11 cellular contexts compared by ENCODE assay signal in genomic region chr1:13517193-13517812, GRCh38. TPM values are rescaled to one million over a fixed set of nuclear protein-coding genes. Genes with fewer than 3 reads are reported as not detected.
DNase-seq lines count a peak whose midpoint lies in the region; ATAC-seq, FAIRE-seq and TF ChIP-seq lines count a peak whose summit lies in the region.
"Had no signal": no experiment of that assay in that cellular context is flagged by ENCODE, and none has a peak within 500 bp of the region (broad histone marks: within the 10 kb centered on the region; RNA-seq: fewer than 3 reads in every experiment).

No MANE protein-coding gene starts in this region.

- intact Hi-C loops in HepG2 (cut with micrococcal nuclease; ENCODE audit: unreplicated experiment) (no loop called here), right lobe of liver (cut with DNase I) (no loop called here), left ventricle myocardium inferior (cut with micrococcal nuclease) (no loop called here)

- no peak overlapping the region for H3K9ac ChIP-seq in HepG2 (ENCODE audit: insufficient read depth, low read depth, low read length)

- no peaks in the 10 kb centered on the region for H3K36me3 ChIP-seq in HepG2 (replicated peaks in 1 of 2; ENCODE audit: control insufficient read depth in 1 of 2, insufficient read depth in 2 of 2, low read length in 2 of 2)
- H3K36me3 ChIP-seq in right lobe of liver = no peaks in the 10 kb centered on the region
- H3K36me3 ChIP-seq in left ventricle myocardium inferior = no peaks in the 10 kb centered on the region

- H3K27me3 ChIP-seq in HepG2 (ENCODE audit: control insufficient read depth in 1 of 2, insufficient read depth in 2 of 2, low read length in 2 of 2) (peaks cover 4 to 25% of the 10 kb centered on the region in 2 experiments; a peak in 3 of 5 replicates), right lobe of liver (no peaks in the 10 kb centered on the region), left ventricle myocardium inferior (ENCODE audit: low read depth) (peaks cover 57% of the 10 kb centered on the region)

- FAIRE-seq in HepG2 (lab: Jason Lieb, UNC) = no peak

- no peaks in the 10 kb centered on the region for H3K9me3 Mint-ChIP-seq in type B pancreatic cell
- H3K9me3 Mint-ChIP-seq: activated T-cell treated with anti-CD3 and anti-CD28 coated beads, Interleukin-2, amount 50 U/mL, for 4 hours had no signal

- DNase-seq in HepG2 (ENCODE audit: low spot score) (peak; percentile 5), right lobe of liver (no peak), SK-MEL-5 (ENCODE audit: low read depth, low spot score) (peak; percentile 56), left ventricle myocardium inferior (no peak), type B pancreatic cell (ENCODE audit: extremely low spot score, unreplicated experiment) (no peak)
- no peak for DNase-seq in stimulated activated naive CD4-positive, alpha-beta T cell (lab: John Stamatoyannopoulos, UW)
- DNase-seq: activated T-cell treated with anti-CD3 and anti-CD28 coated beads, Interleukin-2, amount 50 U/mL, for 4 hours; COR-L47 had no signal

- ATAC-seq in HepG2 (peak; percentile 51; the same call in 2 of the 3 replicates), right lobe of liver (no peak), GM18861 (IDR thresholded peaks at IDR 0.05; ENCODE audit: unreplicated experiment) (no peak), GM21825 (IDR thresholded peaks at IDR 0.05; ENCODE audit: unreplicated experiment) (no peak)
- ATAC-seq: activated T-cell treated with anti-CD3 and anti-CD28 coated beads, Interleukin-2, amount 50 U/mL, for 4 hours had no signal

- H3K4me1 ChIP-seq in HepG2 (ENCODE audit: insufficient read depth, low read length) = no peaks in the 10 kb centered on the region
- H3K4me1 ChIP-seq in right lobe of liver = no peaks in the 10 kb centered on the region
- H3K4me1 ChIP-seq in left ventricle myocardium inferior = peaks cover 14% of the 10 kb centered on the region

- in situ Hi-C loops in HepG2 (cut with HindIII; ENCODE audit: extremely low pct_ligation_motif_present, low pct_unique_long_range_greater_than_20kb) (no loop called here), SK-MEL-5 (cut with HindIII; ENCODE audit: low pct_unique_long_range_greater_than_20kb, low sequenced_read_pairs) (no loop called here)

- WGBS in HepG2 (ENCODE audit: low lambda C conversion rate) = 33% methylated on average over 17 of the region's 18 CpGs
- 20% methylated on average over 9 of the region's 18 CpGs for WGBS in right lobe of liver (ENCODE audit: insufficient coverage, low coverage, low lambda C conversion rate, missing lambda C conversion rate)

- TF ChIP-seq POLR2A in HepG2 (IDR thresholded peaks at IDR 0.05; ENCODE audit: insufficient read depth in 1 of 2, low read depth in 2 of 2, low read length in 2 of 2) = no peak
- TF ChIP-seq POLR2A in right lobe of liver (IDR thresholded peaks at IDR 0.05) = no peak

- no peak overlapping the region for H3K4me3 Mint-ChIP-seq in type B pancreatic cell
- H3K4me3 Mint-ChIP-seq: activated T-cell treated with anti-CD3 and anti-CD28 coated beads, Interleukin-2, amount 50 U/mL, for 4 hours had no signal

- H3K4me1 Mint-ChIP-seq in type B pancreatic cell (ENCODE audit: unreplicated experiment) = peaks cover 3% of the 10 kb centered on the region

- TF ChIP-seq RAD21 in HepG2 (CRISPR knock-in tag; IDR thresholded peaks at IDR 0.05) = no peak

- H2AFZ ChIP-seq in HepG2 (ENCODE audit: low read length) = no peak overlapping the region

- peaks cover 84% of the 10 kb centered on the region for H3K27me3 Mint-ChIP-seq in type B pancreatic cell

- POLR2A ChIA-PET in HepG2 (lab: Yijun Ruan, JAX) = no interaction called here

- no peaks in the 10 kb centered on the region for H3K79me2 ChIP-seq in HepG2 (ENCODE audit: insufficient read depth, low read length)

- 0 out of 2 replicates have a peak, but pooled peaks cover 5% of the 10 kb centered on the region for H3K9me3 ChIP-seq in HepG2 (ENCODE audit: low read length)
- H3K9me3 ChIP-seq in right lobe of liver = no peaks in the 10 kb centered on the region
- H3K9me3 ChIP-seq in left ventricle myocardium inferior (replicated peaks) = peaks cover 6% of the 10 kb centered on the region

- no peak for TF ChIP-seq EP300 in HepG2 (IDR thresholded peaks at IDR 0.05; ENCODE audit: low read depth in 2 of 2, low read length in 2 of 2)
- no peak for TF ChIP-seq EP300 in HepG2 (CRISPR knock-in tag; IDR thresholded peaks at IDR 0.05; ENCODE audit: borderline replicate concordance)

- no TSS peak for BruUV-seq in HepG2 (replicated peaks; lab: Mats Ljungman, UMichigan)

- H3K4me2 ChIP-seq in HepG2 (ENCODE audit: low read depth, low read length) = no peak overlapping the region

- H3K4me3 ChIP-seq in HepG2 (replicated peaks in 1 of 3; ENCODE audit: insufficient read depth in 1 of 3, low read depth in 2 of 3, low read length in 3 of 3) (no peak overlapping the region), right lobe of liver (no peak overlapping the region), left ventricle myocardium inferior (no peak overlapping the region)

- H3K36me3 Mint-ChIP-seq in type B pancreatic cell = no peaks in the 10 kb centered on the region

- CTCF ChIA-PET in HepG2 (lab: Yijun Ruan, JAX; ENCODE audit: low intra/inter-chr PET ratio, low total read pairs) = no interaction called here

- TF ChIP-seq CTCF in HepG2 (CRISPR knock-in tag; IDR thresholded peaks at IDR 0.05) = 0 out of 2 replicates have a peak, but pooled peaks have one; percentile 26
- TF ChIP-seq CTCF in right lobe of liver (IDR thresholded peaks at IDR 0.05) = peak in 2 of 4 donors; percentile 5 to 10
- TF ChIP-seq CTCF in left ventricle myocardium inferior (IDR thresholded peaks at IDR 0.05; ENCODE audit: borderline replicate concordance) = peak; percentile 46
- peak; percentile 72 for TF ChIP-seq CTCF in type B pancreatic cell (conservative IDR thresholded peaks at IDR 0.05)

- H3K27ac Mint-ChIP-seq in type B pancreatic cell = no peak overlapping the region

- no peak overlapping the region for H3K27ac ChIP-seq in HepG2 (ENCODE audit: extremely low read length, insufficient read depth, low read length)
- H3K27ac ChIP-seq in right lobe of liver = no peak overlapping the region
- no peak overlapping the region for H3K27ac ChIP-seq in left ventricle myocardium inferior (replicated peaks)

- no peaks in the 10 kb centered on the region for H4K20me1 ChIP-seq in HepG2 (ENCODE audit: insufficient read depth, low read length)

RNA-seq across cellular contexts. Expression of gene LRRC38, which starts 3.5 kb away (rescaled TPM):
- total RNA-seq in HepG2 (2016; rRNA removed; fragmentation: Illumina TruSeq; extraction: Trizol) (not detected in 2 replicates), right lobe of liver (not detected), left ventricle myocardium inferior (0.30 TPM), type B pancreatic cell (ENCODE audit: low replicate concordance) (1.0 and 2.6 TPM in 2 replicates)
- not detected in 2 replicates for total RNA-seq in HepG2 (2016; cell fraction: cytosol; rRNA removed; fragmentation: Illumina TruSeq; extraction: Trizol; ENCODE audit: low read depth)
- not detected in 2 replicates for total RNA-seq in HepG2 (2016; cell fraction: insoluble cytoplasmic fraction; rRNA removed; fragmentation: Illumina TruSeq; extraction: Trizol)
- not detected in 2 replicates for total RNA-seq in HepG2 (2016; cell fraction: membrane; rRNA removed; fragmentation: Illumina TruSeq; extraction: Trizol)
- not detected in 2 replicates for total RNA-seq in HepG2 (2016; cell fraction: nucleus; rRNA removed; fragmentation: Illumina TruSeq; extraction: Trizol)
- not detected in 2 replicates for polyA plus RNA-seq in HepG2 (2011; rRNA removed)
- not detected in 2 replicates for polyA plus RNA-seq in HepG2 (2011; cell fraction: cytosol; rRNA removed)
- not detected in 2 replicates for polyA plus RNA-seq in HepG2 (2011; cell fraction: nucleus; rRNA removed)
- polyA plus RNA-seq in HepG2 (2012) = not detected in 2 replicates
- polyA plus RNA-seq in HepG2 (2016; cell fraction: cytosol; fragmentation: Illumina TruSeq; extraction: Trizol; ENCODE audit: low read depth) = not detected in 2 replicates
- polyA plus RNA-seq in HepG2 (2016; cell fraction: insoluble cytoplasmic fraction; fragmentation: Illumina TruSeq; extraction: Trizol; ENCODE audit: low read depth) = not detected in 2 replicates
- polyA plus RNA-seq in HepG2 (2016; cell fraction: membrane; fragmentation: Illumina TruSeq; extraction: Trizol; ENCODE audit: low read depth) = not detected in 2 replicates
- polyA plus RNA-seq in HepG2 (2016; cell fraction: nucleus; fragmentation: Illumina TruSeq; extraction: Trizol; ENCODE audit: insufficient read depth, low read depth) = not detected in 2 replicates
- polyA minus RNA-seq in HepG2 (2011; rRNA and poly(A)+ RNA removed; ENCODE audit: low replicate concordance) = not detected in 2 replicates
- polyA minus RNA-seq in HepG2 (2011; cell fraction: cytosol; rRNA and poly(A)+ RNA removed) = not detected in 2 replicates
- not detected in 2 replicates for polyA minus RNA-seq in HepG2 (2011; cell fraction: nucleus; rRNA and poly(A)+ RNA removed)
- not detected in 2 replicates for total RNA-seq in SK-MEL-5 (2014; rRNA removed; shearing (Covaris generic))
- not detected in 2 replicates for polyA plus RNA-seq in SK-MEL-5 (2015; cell fraction: cytosol; rRNA removed)
- polyA plus RNA-seq in SK-MEL-5 (2015; cell fraction: nucleus; rRNA removed) = not detected in 2 replicates
- total RNA-seq: activated T-cell treated with anti-CD3 and anti-CD28 coated beads, Interleukin-2, amount 50 U/mL, for 4 hours; myocyte had no signal

Comparison
In these comparisons a context has a peak if more than half of its experiments do, and no peak if none do; other contexts are left out.
1. DNase-seq: peak in HepG2 (single experiment) and SK-MEL-5 (single experiment); none in right lobe of liver (0 of 3), left ventricle myocardium inferior (single experiment), type B pancreatic cell (single experiment) and stimulated activated naive CD4-positive, alpha-beta T cell (0 of 6).